Comparison of ENCODE assay signal across 16 cellular contexts in genomic region chr22:20038574-20038973, GRCh38. TPM values are rescaled to one million over a fixed set of nuclear protein-coding genes. Genes with fewer than 3 reads are reported as not detected.
DNase-seq lines count a peak whose midpoint lies in the region; ATAC-seq and TF ChIP-seq lines count a peak whose summit lies in the region.
"Had no signal": no experiment of that assay in that cellular context is flagged by ENCODE, and none has a peak within 500 bp of the region (broad histone marks: within the 10 kb centered on the region; RNA-seq: fewer than 3 reads in every experiment).

No MANE protein-coding gene starts in this region.

- ATAC-seq in GM19455 (IDR thresholded peaks at IDR 0.05; ENCODE audit: unreplicated experiment), result no peak
- ATAC-seq in HG02763 (IDR thresholded peaks at IDR 0.05; ENCODE audit: unreplicated experiment), result no peak
- ATAC-seq: A549 had no signal

- peak overlapping the region in 3 of 5 experiments; percentile 84 to 90 (median 84) for H3K27ac Mint-ChIP-seq in brain

- peaks cover 5% of the 10 kb centered on the region for H3K36me3 ChIP-seq in mesodermal cell (ENCODE audit: control insufficient read depth, insufficient read depth, low read length)
- H3K36me3 ChIP-seq: BE2C had no signal

- no peaks in the 10 kb centered on the region for H3K9me3 Mint-ChIP-seq in brain
- H3K9me3 Mint-ChIP-seq: CD4-positive, CD25-positive, alpha-beta regulatory T cell; H9 had no signal

- H3K27me3 Mint-ChIP-seq in brain, result no peaks in the 10 kb centered on the region
- H3K27me3 Mint-ChIP-seq: CD4-positive, CD25-positive, alpha-beta regulatory T cell had no signal

- H3K4me1 Mint-ChIP-seq in brain, result peaks cover 19% of the 10 kb centered on the region

- 97 to 98% methylated on average over 6 of the region's 7 CpGs for WGBS in mesodermal cell (ENCODE audit: insufficient coverage in 2 of 2), 2 experiments

- H3K4me1 ChIP-seq in mesodermal cell (ENCODE audit: control insufficient read depth, insufficient read depth, low read length, poor library complexity, severe bottlenecking), result peaks cover 9% of the 10 kb centered on the region
- H3K4me1 ChIP-seq: A549 had no signal

- H3K4me3 ChIP-seq in mesodermal cell (ENCODE audit: extremely low read depth, insufficient read depth, low read length, poor library complexity, severe bottlenecking), result no peak overlapping the region
- H3K4me3 ChIP-seq in foreskin fibroblast (ENCODE audit: low read depth in 1 of 2, low read length in 2 of 2), result no peak overlapping the region
- H3K4me3 ChIP-seq: A549 had no signal

- 0 out of 2 replicates have a peak, but pooled peaks have one; percentile 18 for TF ChIP-seq CTCF in VCaP (conservative IDR thresholded peaks at IDR 0.05)
- TF ChIP-seq CTCF in brain (conservative IDR thresholded peaks at IDR 0.05), result no peak
- TF ChIP-seq CTCF in foreskin fibroblast (IDR thresholded peaks at IDR 0.05; ENCODE audit: low read depth, low read length), result no peak

- DNase-seq in foreskin fibroblast (no peak), NCI-H1105 treated with DMSO at 0.1 percent for 48 hours (lab: John Stamatoyannopoulos, UW) (no peak)
- DNase-seq: Calu3; CD4-positive, CD25-positive, alpha-beta regulatory T cell; DMS 273 treated with DMSO at 0.1 percent for 48 hours; GOT3; IMR-90 had no signal

- H3K27ac ChIP-seq in VCaP (peak overlapping the region; percentile 89), mesodermal cell (ENCODE audit: low read depth, low read length, severe bottlenecking) (peak overlapping the region; percentile 41), temporal lobe (ENCODE audit: low read depth, low read length) (peak overlapping the region; percentile 82)
- H3K27ac ChIP-seq: A549 had no signal

- peaks cover 13% of the 10 kb centered on the region for H3K36me3 Mint-ChIP-seq in brain

- H3K4me3 Mint-ChIP-seq in brain, result no peak overlapping the region
- H3K4me3 Mint-ChIP-seq: CD4-positive, CD25-positive, alpha-beta regulatory T cell; H9 had no signal

- H3K9me3 ChIP-seq in mesodermal cell (ENCODE audit: control insufficient read depth, low read length), result no peaks in the 10 kb centered on the region
- H3K9me3 ChIP-seq: A549, BE2C had no signal

RNA-seq across cellular contexts. Expression of gene TANGO2, which starts 17.7 kb away (rescaled TPM):
- 22.2 TPM for polyA plus RNA-seq in brain (ENCODE audit: insufficient read depth, low read depth, low replicate concordance)
- 14.7 TPM for polyA plus RNA-seq in mesodermal cell (2013, experiment 1 of 2)
- polyA plus RNA-seq in mesodermal cell (2013, experiment 2 of 2), result 9.2 TPM
- 8.1 TPM for total RNA-seq in temporal lobe

RNA-seq across cellular contexts. Expression of gene ARVCF, which starts 22.0 kb away (rescaled TPM):
- 43.9 TPM for polyA plus RNA-seq in brain (ENCODE audit: insufficient read depth, low read depth, low replicate concordance)
- polyA plus RNA-seq in mesodermal cell (2013, experiment 1 of 2), result 22.2 TPM
- polyA plus RNA-seq in mesodermal cell (2013, experiment 2 of 2), result 14.4 TPM
- 48.9 TPM for total RNA-seq in temporal lobe

RNA-seq across cellular contexts. Expression of gene DGCR8, which starts 41.5 kb away (rescaled TPM):
- polyA plus RNA-seq in brain (ENCODE audit: insufficient read depth, low read depth, low replicate concordance), result 18.9 TPM
- polyA plus RNA-seq in mesodermal cell (2013, experiment 1 of 2), result 17.1 TPM
- polyA plus RNA-seq in mesodermal cell (2013, experiment 2 of 2), result 15.7 TPM
- 24.8 TPM for total RNA-seq in temporal lobe
